Comparison of ENCODE assay signal across 11 cellular contexts in the genomic region with DNA sequence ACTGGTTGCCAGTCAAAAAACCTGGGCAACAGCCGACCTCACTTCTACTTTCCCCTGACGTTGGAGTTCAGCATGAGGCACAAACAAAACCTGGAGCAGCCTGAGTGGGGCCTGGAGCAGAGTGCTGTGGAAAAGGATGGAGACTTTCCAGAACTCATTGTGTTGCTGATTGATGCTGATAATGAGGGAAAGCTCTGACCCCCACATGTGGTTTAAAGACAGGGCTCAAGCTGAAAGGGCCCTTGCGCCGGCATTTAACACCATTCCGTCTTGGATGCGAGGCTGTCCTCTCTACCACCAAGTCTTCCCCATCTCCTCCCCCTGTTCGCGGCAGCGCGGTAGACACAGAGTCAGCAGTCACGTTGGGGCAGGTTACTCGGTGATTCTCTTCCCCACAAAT. TPM values are rescaled to one million over a fixed set of nuclear protein-coding genes. Genes with fewer than 3 reads are reported as not detected.
DNase-seq lines count a peak whose midpoint lies in the region; ATAC-seq, FAIRE-seq and TF ChIP-seq lines count a peak whose summit lies in the region.
"Had no signal": no experiment of that assay in that cellular context is flagged by ENCODE, and none has a peak within 500 bp of the region (broad histone marks: within the 10 kb centered on the region; RNA-seq: fewer than 3 reads in every experiment).

No MANE protein-coding gene starts in this region.

- H3K9me3 ChIP-seq in keratinocyte (ENCODE audit: control insufficient read depth, low read depth, low read length) = no peaks in the 10 kb centered on the region

- H3K79me2 ChIP-seq in keratinocyte (ENCODE audit: control insufficient read depth, insufficient read depth, low read length) = no peaks in the 10 kb centered on the region

- peak; percentile 15 for DNase-seq in NCI-H2227 (lab: John Stamatoyannopoulos, UW; ENCODE audit: unreplicated experiment)
- no peak for DNase-seq in NCI-H2227 treated with DMSO at 0.1 percent for 48 hours (lab: John Stamatoyannopoulos, UW)
- no peak for DNase-seq in astrocyte of the spinal cord (ENCODE audit: low read depth, low spot score)
- DNase-seq in keratinocyte (ENCODE audit: low read depth, low spot score) = no peak
- DNase-seq in stimulated activated naive B cell treated with anti-CD40 and anti-IgM and Interleukin-4, amounts not matched to agents 10 μg/mL and 1 μg/mL and 100 μg/mL, for 72 hours = no peak
- DNase-seq in NCI-H187 (lab: John Stamatoyannopoulos, UW) = no peak
- DNase-seq in putamen (ENCODE audit: low spot score) = no peak
- DNase-seq in D721Med (ENCODE audit: insufficient read length, low spot score) = no peak
- DNase-seq: occipital lobe, SIG-M5 had no signal

- no peaks in the 10 kb centered on the region for H4K20me1 ChIP-seq in keratinocyte (ENCODE audit: control insufficient read depth, extremely low read depth, insufficient read depth, low read length)

- H3K27ac Mint-ChIP-seq in stimulated activated naive B cell treated with anti-CD40 and anti-IgM and Interleukin-4, amounts not matched to agents 10 μg/mL and 1 μg/mL and 100 μg/mL, for 72 hours = no peak overlapping the region

- TF ChIP-seq CTCF in astrocyte of the spinal cord (IDR thresholded peaks at IDR 0.05; ENCODE audit: low read depth, low read length) = no peak
- TF ChIP-seq CTCF in keratinocyte (optimal IDR thresholded peaks at IDR 0.05 in 1 of 3, IDR thresholded peaks at IDR 0.05 in 1 of 3, conservative IDR thresholded peaks at IDR 0.05 in 1 of 3; ENCODE audit: extremely low read depth in 1 of 3, insufficient read depth in 2 of 3, low read length in 3 of 3) = no peak
- TF ChIP-seq CTCF in D721Med (IDR thresholded peaks at IDR 0.05; ENCODE audit: insufficient read depth, missing control alignments) = no peak

- dilution Hi-C loops in keratinocyte (cut with MboI; ENCODE audit: extremely low pct_ligation_motif_present, low sequenced_read_pairs) = no loop called here

- H3K27me3 Mint-ChIP-seq in stimulated activated naive B cell treated with anti-CD40 and anti-IgM and Interleukin-4, amounts not matched to agents 10 μg/mL and 1 μg/mL and 100 μg/mL, for 72 hours = peaks cover 31 to 45% of the 10 kb centered on the region in 2 donors

- peaks cover 3% of the 10 kb centered on the region in 2 donors for H3K36me3 Mint-ChIP-seq in stimulated activated naive B cell treated with anti-CD40 and anti-IgM and Interleukin-4, amounts not matched to agents 10 μg/mL and 1 μg/mL and 100 μg/mL, for 72 hours

- peak overlapping the region; percentile 76 for H3K4me2 ChIP-seq in keratinocyte (ENCODE audit: control insufficient read depth, extremely low read depth, insufficient read depth, low read depth, low read length)

- H3K4me3 Mint-ChIP-seq in stimulated activated naive B cell treated with anti-CD40 and anti-IgM and Interleukin-4, amounts not matched to agents 10 μg/mL and 1 μg/mL and 100 μg/mL, for 72 hours = peak overlapping the region; percentile 17 to 75

- no peaks in the 10 kb centered on the region for H3K9me3 Mint-ChIP-seq in stimulated activated naive B cell treated with anti-CD40 and anti-IgM and Interleukin-4, amounts not matched to agents 10 μg/mL and 1 μg/mL and 100 μg/mL, for 72 hours

- peaks cover 11% of the 10 kb centered on the region for H3K27me3 ChIP-seq in keratinocyte (ENCODE audit: control insufficient read depth, extremely low read depth, insufficient read depth, low read length)

- H3K27ac ChIP-seq in keratinocyte (ENCODE audit: control insufficient read depth, insufficient read depth, low read length) = no peak overlapping the region

- H3K36me3 ChIP-seq in keratinocyte (ENCODE audit: control insufficient read depth in 2 of 2, extremely low read depth in 1 of 2, insufficient read depth in 2 of 2, low read length in 2 of 2) = no peaks in the 10 kb centered on the region

- no peaks in the 10 kb centered on the region for H3K9me1 ChIP-seq in keratinocyte (ENCODE audit: control insufficient read depth, extremely low read depth, insufficient read depth, low read length)

- H3K9ac ChIP-seq in keratinocyte (ENCODE audit: control insufficient read depth, extremely low read depth, insufficient read depth, low read length) = no peak overlapping the region

- H3K4me1 ChIP-seq in keratinocyte (ENCODE audit: control insufficient read depth, extremely low read depth, insufficient read depth, low read length) = no peaks in the 10 kb centered on the region

- H3K4me3 ChIP-seq in astrocyte of the spinal cord (ENCODE audit: low read depth, low read length) = peak overlapping the region; percentile 37
- peak overlapping the region in 1 of 3 experiments; percentile 27 for H3K4me3 ChIP-seq in keratinocyte (ENCODE audit: control insufficient read depth in 2 of 3, extremely low read depth in 1 of 3, insufficient read depth in 2 of 3, low read depth in 1 of 3, low read length in 3 of 3)

- in situ Hi-C loops in astrocyte of the spinal cord (cut with HindIII; ENCODE audit: low sequenced_read_pairs) = no loop called here

- H3K4me1 Mint-ChIP-seq in stimulated activated naive B cell treated with anti-CD40 and anti-IgM and Interleukin-4, amounts not matched to agents 10 μg/mL and 1 μg/mL and 100 μg/mL, for 72 hours = peaks cover 7 to 17% of the 10 kb centered on the region in 2 donors

- peak overlapping the region; percentile 51 for H2AFZ ChIP-seq in keratinocyte (ENCODE audit: control insufficient read depth, low read length)

- ATAC-seq in stimulated activated naive B cell treated with anti-CD40 and anti-IgM and Interleukin-4, amounts not matched to agents 10 μg/mL and 1 μg/mL and 100 μg/mL, for 72 hours (replicated peaks) = no peak

- FAIRE-seq in keratinocyte (lab: Jason Lieb, UNC) (no peak), D721Med (lab: Jason Lieb, UNC) (no peak)

RNA-seq across cellular contexts. Expression of gene CCDC158, which starts 0.6 kb away (rescaled TPM):
- 0.01 TPM in 1 of 3 replicates, not detected in the others for polyA plus RNA-seq in keratinocyte
- not detected for polyA plus RNA-seq in keratinocyte (2011; ENCODE audit: low read depth)
- 0.02 TPM in 1 of 2 replicates, not detected in the other for polyA plus RNA-seq in keratinocyte (2011; cell fraction: cytosol; rRNA removed)
- polyA plus RNA-seq in keratinocyte (2011; cell fraction: nucleus; rRNA removed) = 0.03 TPM in 1 of 2 replicates, not detected in the other
- not detected in 2 replicates for polyA plus RNA-seq in keratinocyte (2012; ENCODE audit: low replicate concordance)
- not detected in 3 replicates for polyA minus RNA-seq in keratinocyte
- not detected for polyA minus RNA-seq in keratinocyte (2011; cell fraction: cytosol; rRNA and poly(A)+ RNA removed)
- polyA minus RNA-seq in keratinocyte (2011; cell fraction: nucleus; rRNA and poly(A)+ RNA removed) = not detected in 2 replicates
- polyA plus RNA-seq: AG04450 had no signal

RNA-seq across cellular contexts. Expression of gene SHROOM3, which starts 14.7 kb away (rescaled TPM):
- polyA plus RNA-seq in keratinocyte = 4.9 to 7.3 TPM (median 4.9 TPM) in 3 replicates
- polyA plus RNA-seq in keratinocyte (2011; ENCODE audit: low read depth) = 5.0 TPM
- polyA plus RNA-seq in keratinocyte (2011; cell fraction: cytosol; rRNA removed) = 4.3 and 4.6 TPM in 2 replicates
- polyA plus RNA-seq in keratinocyte (2011; cell fraction: nucleus; rRNA removed) = 10.0 and 10.3 TPM in 2 replicates
- polyA plus RNA-seq in keratinocyte (2012; ENCODE audit: low replicate concordance) = 5.0 and 7.3 TPM in 2 replicates
- 15.7 to 57.3 TPM (median 21.0 TPM) in 3 replicates for polyA minus RNA-seq in keratinocyte
- polyA minus RNA-seq in keratinocyte (2011; cell fraction: cytosol; rRNA and poly(A)+ RNA removed) = 15.2 TPM
- polyA minus RNA-seq in keratinocyte (2011; cell fraction: nucleus; rRNA and poly(A)+ RNA removed) = 26.1 and 27.8 TPM in 2 replicates
